Comparison of ENCODE assay signal across 1 cellular context in genomic region chr4:2832309-2832980, GRCh38.
TF ChIP-seq lines count a peak whose summit lies in the region.

No MANE protein-coding gene starts in this region.

TF ChIP-seq in GM12878, 131 proteins besides CTCF, POLR2A, EP300 and RAD21:
- TF ChIP-seq IKZF1 (conservative IDR thresholded peaks at IDR 0.05), result 0 out of 2 replicates have a peak, but pooled peaks have one; percentile 41
- no peak for TF ChIP-seq BACH1 (IDR thresholded peaks at IDR 0.05; ENCODE audit: borderline replicate concordance)
- no peak for TF ChIP-seq SP1 (IDR thresholded peaks at IDR 0.05; ENCODE audit: low read depth, low read length)
- peak; percentile 67; the same call in 1 of the 2 replicates for TF ChIP-seq TCF12 (IDR thresholded peaks at IDR 0.05; ENCODE audit: low read depth, low read length)
- peak; percentile 89 for TF ChIP-seq RUNX3 (IDR thresholded peaks at IDR 0.05; ENCODE audit: low read length)
- peak; percentile 56; the same call in 1 of the 2 replicates for TF ChIP-seq NR2F1 (conservative IDR thresholded peaks at IDR 0.05)
- peak; percentile 37; the same call in 1 of the 2 replicates for TF ChIP-seq ATF7 (IDR thresholded peaks at IDR 0.05; ENCODE audit: low read depth)
- peak; percentile 98 for TF ChIP-seq PAX5 (IDR thresholded peaks at IDR 0.05; ENCODE audit: borderline replicate concordance, low read depth, low read length)
- peak; percentile 55 for TF ChIP-seq CREB1 (IDR thresholded peaks at IDR 0.05; ENCODE audit: low read depth)
- TF ChIP-seq EED (IDR thresholded peaks at IDR 0.05; ENCODE audit: low read depth), result peak; percentile 38; the same call in 1 of the 2 replicates
- TF ChIP-seq STAT1 (conservative IDR thresholded peaks at IDR 0.05), result no peak
- peak; percentile 19; the same call in 1 of the 2 replicates for TF ChIP-seq YY1 (IDR thresholded peaks at IDR 0.05; ENCODE audit: low read depth, low read length)
- TF ChIP-seq CREM (IDR thresholded peaks at IDR 0.05; ENCODE audit: low read depth), result peak; percentile 72; the same call in 1 of the 2 replicates
- TF ChIP-seq RCOR1 (conservative IDR thresholded peaks at IDR 0.05; ENCODE audit: low read depth, low read length), result no peak
- no peak for TF ChIP-seq BRCA1 (IDR thresholded peaks at IDR 0.05; ENCODE audit: low read depth, low read length)
- peak; percentile 72; the same call in 1 of the 2 replicates for TF ChIP-seq CBFB (IDR thresholded peaks at IDR 0.05; ENCODE audit: low read depth)
- TF ChIP-seq ZNF207 (IDR thresholded peaks at IDR 0.05; ENCODE audit: borderline replicate concordance), result no peak
- peak in 1 of 2 experiments; percentile 50; a peak in 1 of 4 replicates for TF ChIP-seq BHLHE40 (IDR thresholded peaks at IDR 0.05; ENCODE audit: borderline replicate concordance in 1 of 2, low read depth in 2 of 2, low read length in 1 of 2)
- no peak; the same call in 1 of the 2 replicates for TF ChIP-seq MTA3 (IDR thresholded peaks at IDR 0.05; ENCODE audit: borderline replicate concordance, low read length)
- TF ChIP-seq NFIC (IDR thresholded peaks at IDR 0.05; ENCODE audit: low read depth, low read length), result 0 out of 2 replicates have a peak, but pooled peaks have one; percentile 48
- 0 out of 2 replicates have a peak, but pooled peaks have one; percentile 22 for TF ChIP-seq GATAD2B (conservative IDR thresholded peaks at IDR 0.05; ENCODE audit: low read depth)
- TF ChIP-seq DPF2 (IDR thresholded peaks at IDR 0.05), result peak; percentile 43; the same call in 1 of the 2 replicates
- no peak for TF ChIP-seq KDM1A (IDR thresholded peaks at IDR 0.05; ENCODE audit: borderline replicate concordance)
- no peak for TF ChIP-seq FOS (IDR thresholded peaks at IDR 0.05; ENCODE audit: borderline replicate concordance, extremely low read depth, insufficient read length)
- TF ChIP-seq EGR1 (IDR thresholded peaks at IDR 0.05; ENCODE audit: borderline replicate concordance in 1 of 2, low read depth in 2 of 2, low read length in 2 of 2), result peak in 1 of 2 experiments; percentile 86; a peak in 1 of 3 replicates
- TF ChIP-seq, protein P1, sequence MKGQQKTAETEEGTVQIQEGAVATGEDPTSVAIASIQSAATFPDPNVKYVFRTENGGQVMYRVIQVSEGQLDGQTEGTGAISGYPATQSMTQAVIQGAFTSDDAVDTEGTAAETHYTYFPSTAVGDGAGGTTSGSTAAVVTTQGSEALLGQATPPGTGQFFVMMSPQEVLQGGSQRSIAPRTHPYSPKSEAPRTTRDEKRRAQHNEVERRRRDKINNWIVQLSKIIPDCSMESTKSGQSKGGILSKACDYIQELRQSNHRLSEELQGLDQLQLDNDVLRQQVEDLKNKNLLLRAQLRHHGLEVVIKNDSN (IDR thresholded peaks at IDR 0.05; ENCODE audit: borderline replicate concordance, extremely low read length, insufficient read depth, low read depth, low read length), result peak; percentile 20
TF ChIP-seq in GM12878: peak in this region for 17.
